15 cellular contexts compared by ENCODE assay signal in the genomic region with DNA sequence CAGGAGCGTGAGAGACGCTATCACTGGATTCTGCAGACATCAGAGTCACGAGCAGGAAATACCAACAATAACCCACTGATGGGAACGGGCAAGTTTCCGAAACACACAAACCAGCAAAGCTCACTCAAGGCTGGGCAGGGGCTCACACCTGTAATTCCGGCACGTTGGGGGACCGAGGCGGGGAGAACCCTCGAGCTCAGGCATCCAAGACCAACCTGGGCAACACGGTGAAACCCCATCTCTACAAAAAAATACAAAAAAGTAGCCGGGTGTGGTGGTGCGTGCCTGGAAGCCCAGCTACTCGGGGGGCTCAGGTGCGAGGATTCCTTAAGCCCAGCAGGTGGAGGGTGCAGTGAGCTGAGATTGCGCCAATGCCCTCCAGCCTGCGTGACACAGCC. TPM values are rescaled to one million over a fixed set of nuclear protein-coding genes. Genes with fewer than 3 reads are reported as not detected.
DNase-seq lines count a peak whose midpoint lies in the region; ATAC-seq and TF ChIP-seq lines count a peak whose summit lies in the region.
"Had no signal": no experiment of that assay in that cellular context is flagged by ENCODE, and none has a peak within 500 bp of the region (broad histone marks: within the 10 kb centered on the region; RNA-seq: fewer than 3 reads in every experiment).

No MANE protein-coding gene starts in this region.

- POLR2A ChIA-PET in RWPE1 (lab: Yijun Ruan, JAX; ENCODE audit: low non-redundant PET): no interaction called here

- no peak for TF ChIP-seq POLR2A in sigmoid colon (IDR thresholded peaks at IDR 0.05)

- H3K27ac ChIP-seq in RWPE1 (peak overlapping the region; percentile 16; the same call in 1 of the 2 replicates), left lung (no peak overlapping the region), sigmoid colon (no peak overlapping the region)
- H3K27ac ChIP-seq: 22Rv1, HL-60 had no signal

- DNase-seq in Right ventricle myocardium inferior (ENCODE audit: missing footprints): peak; percentile 5
- no peak for DNase-seq in left cardiac atrium
- DNase-seq in RWPE1 (ENCODE audit: low spot score): no peak
- DNase-seq in left lung: peak; percentile 16 to 18
- DNase-seq in sigmoid colon: peak; percentile 44
- DNase-seq in SKM-1 (lab: John Stamatoyannopoulos, UW; ENCODE audit: unreplicated experiment): no peak
- DNase-seq in mesenteric fat pad (ENCODE audit: low spot score): no peak
- DNase-seq in inferior parietal cortex (ENCODE audit: extremely low spot score): no peak
- DNase-seq: Caco-2, DND-41, GDM1, HFFc6 had no signal

- H3K36me3 ChIP-seq in left lung (peaks cover 0 to 42% of the 10 kb centered on the region in 2 donors), sigmoid colon (peaks cover 0 to 6% (median 0%) of the 10 kb centered on the region in 4 donors)

- H3K4me3 ChIP-seq in left lung (no peak overlapping the region), sigmoid colon (no peak overlapping the region)
- H3K4me3 ChIP-seq: HAP-1 had no signal

- CTCF ChIA-PET in RWPE1 (lab: Yijun Ruan, JAX): no interaction called here

- intact Hi-C loops in Right ventricle myocardium inferior (cut with DNase I): no loop called here
- intact Hi-C loops in left cardiac atrium (cut with DNase I): no loop called here
- intact Hi-C loops in left lung (cut with DNase I): no loop called here
- intact Hi-C loops in sigmoid colon (cut with DNase I): no loop called here

- H3K4me1 ChIP-seq in left lung (peaks cover 6 to 12% of the 10 kb centered on the region in 2 donors), sigmoid colon (peaks cover 0 to 11% (median 11%) of the 10 kb centered on the region in 4 donors)
- H3K4me1 ChIP-seq: Caco-2, HAP-1 had no signal

- H3K27me3 ChIP-seq in left lung (peaks cover 13 to 19% of the 10 kb centered on the region in 2 donors), sigmoid colon (peaks cover 7 to 20% (median 12%) of the 10 kb centered on the region in 3 donors)

- WGBS in sigmoid colon, 2 donors: 96 to 97% methylated on average over 17 of the region's 17 CpGs

- H3K9me3 ChIP-seq in left lung (peaks cover 0 to 3% of the 10 kb centered on the region in 2 donors), sigmoid colon (no peaks in the 10 kb centered on the region)
- H3K9me3 ChIP-seq: HAP-1 had no signal

- TF ChIP-seq CTCF in RWPE1 (conservative IDR thresholded peaks at IDR 0.05; ENCODE audit: low read depth) (no peak), left lung (IDR thresholded peaks at IDR 0.05) (no peak), sigmoid colon (IDR thresholded peaks at IDR 0.05) (no peak)

- ATAC-seq in Right ventricle myocardium inferior (no peak), left cardiac atrium (no peak), left lung (no peak)

- TF ChIP-seq EP300 in sigmoid colon (IDR thresholded peaks at IDR 0.05): no peak

RNA-seq across cellular contexts. Expression of gene GTPBP6, which starts 17.2 kb away (rescaled TPM):
- 51.4 TPM for total RNA-seq in Right ventricle myocardium inferior
- total RNA-seq in left cardiac atrium: 10 to 100 TPM; 48.0 to 55.6 TPM
- 10 to 100 TPM; 41.0 to 57.8 TPM for total RNA-seq in left lung
- 10 to 100 TPM; 22.4 to 40.3 (median 30.9) TPM for total RNA-seq in sigmoid colon
- 10 to 100 TPM; 36.0 to 65.8 (median 36.5) TPM for polyA plus RNA-seq in sigmoid colon
- 48.1 TPM for total RNA-seq in mesenteric fat pad

RNA-seq across cellular contexts. Expression of gene PPP2R3B, which starts 51.0 kb away (rescaled TPM):
- total RNA-seq in Right ventricle myocardium inferior: 164 TPM
- 100 to 1,000 TPM; 104 to 114 TPM for total RNA-seq in left cardiac atrium
- 10 to 100 TPM; 11.2 to 12.8 TPM for total RNA-seq in left lung
- total RNA-seq in sigmoid colon: 10 to 100 TPM in 1 of 4 donors, 1 to 10 TPM in 3; 3.2 to 16.1 (median 6.6) TPM
- 10 to 100 TPM in 1 of 3 donors, 1 to 10 TPM in 2; 2.1 to 13.3 (median 5.4) TPM for polyA plus RNA-seq in sigmoid colon
- total RNA-seq in mesenteric fat pad: 7.3 TPM

RNA-seq across cellular contexts. Expression of gene PLCXD1, which starts 54.6 kb away (rescaled TPM):
- total RNA-seq in Right ventricle myocardium inferior (6.1 TPM), left cardiac atrium (10 to 100 TPM in 1 of 2 donors, 1 to 10 TPM in 1; 2.9 to 13.7 TPM), left lung (10 to 100 TPM; 17.0 to 17.8 TPM), sigmoid colon (1 to 10 TPM; 2.5 to 6.8 (median 3.6) TPM), mesenteric fat pad (18.1 TPM)
- 10 to 100 TPM in 1 of 3 donors, 1 to 10 TPM in 2; 5.1 to 29.8 (median 9.6) TPM for polyA plus RNA-seq in sigmoid colon

Comparison
In these comparisons a context has a peak if more than half of its experiments do, and no peak if none do; other contexts are left out.
1. DNase-seq: peak in Right ventricle myocardium inferior (single experiment), left lung (2 of 2) and sigmoid colon (single experiment); none in left cardiac atrium (single experiment), RWPE1 (single experiment), SKM-1 (single experiment), mesenteric fat pad (single experiment) and inferior parietal cortex (single experiment).